2 cellular contexts compared by ENCODE assay signal in genomic region chr22:36902143-36902911, GRCh38.
TF ChIP-seq lines count a peak whose summit lies in the region.

No MANE protein-coding gene starts in this region.

TF ChIP-seq in K562, 482 proteins besides CTCF, POLR2A, EP300 and RAD21:
- TF ChIP-seq ZNF41 (CRISPR knock-in tag; conservative IDR thresholded peaks at IDR 0.05) (peak; percentile 99), ZNF592 (IDR thresholded peaks at IDR 0.05) (no peak)

TF ChIP-seq in GM23338, 12 proteins besides CTCF, POLR2A, EP300 and RAD21:
- TF ChIP-seq ZNF114 (CRISPR knock-in tag; IDR thresholded peaks at IDR 0.05), result no peak
- TF ChIP-seq CREB1 (CRISPR knock-in tag; IDR thresholded peaks at IDR 0.05; ENCODE audit: low read depth), result no peak
- TF ChIP-seq NANOG (IDR thresholded peaks at IDR 0.05; ENCODE audit: borderline replicate concordance), result no peak
- TF ChIP-seq POLR2AphosphoS5 (IDR thresholded peaks at IDR 0.05; ENCODE audit: low read depth), result no peak
- no peak for TF ChIP-seq STAT1 (IDR thresholded peaks at IDR 0.05; ENCODE audit: unreplicated experiment)
